Comparison of ENCODE assay signal across 17 cellular contexts in genomic region chr18:32139835-32140283, GRCh38. TPM values are rescaled to one million over a fixed set of nuclear protein-coding genes. Genes with fewer than 3 reads are reported as not detected.
DNase-seq lines count a peak whose midpoint lies in the region; TF ChIP-seq lines count a peak whose summit lies in the region.
"Had no signal": no experiment of that assay in that cellular context is flagged by ENCODE, and none has a peak within 500 bp of the region (broad histone marks: within the 10 kb centered on the region; RNA-seq: fewer than 3 reads in every experiment).

No MANE protein-coding gene starts in this region.

- no peaks in the 10 kb centered on the region for H3K79me1 ChIP-seq in H9 (ENCODE audit: insufficient read depth, low read depth, low read length, poor library complexity, severe bottlenecking)

- H3K9ac ChIP-seq in H9 (ENCODE audit: extremely low read depth, insufficient read length, low read length) (no peak overlapping the region), endodermal cell (ENCODE audit: extremely low read depth, low read length, poor library complexity, severe bottlenecking) (no peak overlapping the region)
- H3K9ac ChIP-seq: BLaER1 treated with 17β-estradiol and CSF1 and Interleukin-3, amounts not matched to agents 10 nM and 100 nM had no signal

- no peak overlapping the region for H4K91ac ChIP-seq in H9 (ENCODE audit: insufficient read length, low read depth, low read length)

- no peak overlapping the region for H3K14ac ChIP-seq in H9 (ENCODE audit: insufficient read depth, low read length)

- H3K27ac Mint-ChIP-seq in H9, result no peak overlapping the region
- H3K27ac Mint-ChIP-seq in endodermal cell, result no peak overlapping the region
- H3K27ac Mint-ChIP-seq: T-helper 1 cell treated with Interleukin-12 subunit alpha and Interleukin-12 subunit beta and Interleukin-4 antibody, amounts not matched to agents 30 μg/mL and 1 μg/mL, for 36 hours had no signal

- no peak overlapping the region for H3K18ac ChIP-seq in H9 (ENCODE audit: insufficient read length, low read depth, low read length)

- H3K4me3 Mint-ChIP-seq in H9, result no peak overlapping the region
- no peak overlapping the region for H3K4me3 Mint-ChIP-seq in endodermal cell
- H3K4me3 Mint-ChIP-seq: T-helper 1 cell treated with Interleukin-12 subunit alpha and Interleukin-12 subunit beta and Interleukin-4 antibody, amounts not matched to agents 30 μg/mL and 1 μg/mL, for 36 hours had no signal

- intact Hi-C loops in dorsolateral prefrontal cortex (cut with DNase I), result no loop called here

- in situ Hi-C loops in HAP-1 (cut with MboI; ENCODE audit: low sequenced_read_pairs), result no loop called here

- no peaks in the 10 kb centered on the region for H3K9me3 ChIP-seq in H9 (ENCODE audit: control insufficient read depth, low read depth, low read length)
- H3K9me3 ChIP-seq in endodermal cell (ENCODE audit: control insufficient read depth, low read length), result no peaks in the 10 kb centered on the region
- H3K9me3 ChIP-seq in HAP-1, result no peaks in the 10 kb centered on the region

- H3K56ac ChIP-seq in H9 (ENCODE audit: insufficient read length, low read depth, low read length), result no peak overlapping the region

- no peak overlapping the region for H2AK5ac ChIP-seq in H9 (ENCODE audit: insufficient read length, low read length)

- H3K23ac ChIP-seq in H9 (ENCODE audit: insufficient read length, low read depth, low read length), result no peak overlapping the region

- WGBS in H9 (ENCODE audit: extremely low coverage, insufficient read length, low lambda C conversion rate), result no CpG with 5 or more reads among the region's 24 CpGs
- 96 to 98% methylated on average over 19 to 24 of the region's 24 CpGs for WGBS in endodermal cell (ENCODE audit: insufficient coverage in 1 of 2, insufficient read length in 1 of 2), 2 experiments

- TF ChIP-seq CTCF in H9 (conservative IDR thresholded peaks at IDR 0.05) (peak; percentile 24; the same call in 2 of the 3 replicates), dorsolateral prefrontal cortex (IDR thresholded peaks at IDR 0.05 in 54 of 56, conservative IDR thresholded peaks at IDR 0.05 in 2 of 56; ENCODE audit: low read depth in 1 of 56, partially characterized antibody in 56 of 56) (no peak), endodermal cell (conservative IDR thresholded peaks at IDR 0.05) (no peak)

- H3K36me3 Mint-ChIP-seq in H9 (ENCODE audit: insufficient read depth in 1 of 3, low read depth in 3 of 3) (peaks cover 0 to 6% (median 3%) of the 10 kb centered on the region in 3 experiments; a peak in 3 of 7 replicates), endodermal cell (ENCODE audit: low read depth) (no peaks in the 10 kb centered on the region)

- H2BK20ac ChIP-seq in H9 (ENCODE audit: low read depth, low read length, poor library complexity, severe bottlenecking), result no peak overlapping the region

- no peaks in the 10 kb centered on the region for H4K20me1 ChIP-seq in H9 (ENCODE audit: control insufficient read depth, insufficient read depth, insufficient read length)
- H4K20me1 ChIP-seq: BLaER1 treated with 17β-estradiol and CSF1 and Interleukin-3, amounts not matched to agents 10 nM and 100 nM had no signal

- peak overlapping the region in 30 of 59 donors; percentile 3 to 48 (median 24) for H3K4me3 ChIP-seq in dorsolateral prefrontal cortex
- H3K4me3 ChIP-seq in endodermal cell (ENCODE audit: low read length), result no peak overlapping the region
- no peak overlapping the region for H3K4me3 ChIP-seq in HAP-1
- H3K4me3 ChIP-seq: BLaER1 treated with 17β-estradiol and CSF1 and Interleukin-3, amounts not matched to agents 10 nM and 100 nM had no signal

- no peak overlapping the region for H2BK15ac ChIP-seq in H9 (ENCODE audit: low read depth, low read length)

- DNase-seq in NCI-H146 (lab: John Stamatoyannopoulos, UW), result peak; percentile 38
- no peak for DNase-seq in NCI-H146 treated with DMSO at 0.1 percent for 48 hours (lab: John Stamatoyannopoulos, UW; ENCODE audit: unreplicated experiment)
- peak; percentile 46 for DNase-seq in H9
- peak; percentile 11 for DNase-seq in NCI-H2227 treated with DMSO at 0.1 percent for 48 hours (lab: John Stamatoyannopoulos, UW)
- peak in 1 of 10 donors; percentile 33 for DNase-seq in dorsolateral prefrontal cortex
- DNase-seq in endodermal cell, result no peak
- DNase-seq in HAP-1 (ENCODE audit: low spot score in 2 of 2), result no peak
- DNase-seq in stimulated activated CD4-positive, alpha-beta T cell treated with anti-CD3 and anti-CD28 coated beads, Interleukin-2, amount 100 ng/mL, for 48 hours, result no peak
- DNase-seq: KBM-7; NCI-H187; NK-92 treated with Interleukin-12 subunit alpha and Interleukin-12 subunit beta, amount 100 ng/mL, for 24 hours; SIG-M5 had no signal

- H3K27me3 ChIP-seq in H9 (ENCODE audit: insufficient read depth, low read length) (no peaks in the 10 kb centered on the region), dorsolateral prefrontal cortex (no peaks in the 10 kb centered on the region), endodermal cell (ENCODE audit: control insufficient read depth, insufficient read depth, low read length, poor library complexity, severe bottlenecking) (no peaks in the 10 kb centered on the region), HAP-1 (ENCODE audit: low read depth) (no peaks in the 10 kb centered on the region)
- H3K27me3 ChIP-seq: BLaER1 treated with 17β-estradiol and CSF1 and Interleukin-3, amounts not matched to agents 10 nM and 100 nM had no signal

- H3K36me3 ChIP-seq in endodermal cell (ENCODE audit: control insufficient read depth, insufficient read depth, low read length) (no peaks in the 10 kb centered on the region), HAP-1 (replicated peaks) (no peaks in the 10 kb centered on the region)

- H2BK5ac ChIP-seq in H9 (ENCODE audit: insufficient read length, low read length), result no peak overlapping the region

- no peak overlapping the region for H3K4ac ChIP-seq in H9 (ENCODE audit: low read depth, low read length)

- no peak overlapping the region for H3K27ac ChIP-seq in H9 (ENCODE audit: insufficient read length, low read depth, low read length)
- H3K27ac ChIP-seq in dorsolateral prefrontal cortex, result no peak overlapping the region
- H3K27ac ChIP-seq in endodermal cell (ENCODE audit: low read depth, low read length), result no peak overlapping the region
- H3K27ac ChIP-seq: BLaER1 treated with 17β-estradiol and CSF1 and Interleukin-3, amounts not matched to agents 10 nM and 100 nM; HL-60 had no signal

- no peaks in the 10 kb centered on the region for H3K79me2 ChIP-seq in H9 (ENCODE audit: insufficient read depth, low read length)

- no peak overlapping the region for H2AFZ ChIP-seq in H9 (ENCODE audit: low read length)

- no peaks in the 10 kb centered on the region for H3K4me1 ChIP-seq in H9 (ENCODE audit: insufficient read depth, low read length)
- H3K4me1 ChIP-seq in endodermal cell (ENCODE audit: control insufficient read depth, insufficient read depth, low read length), result no peaks in the 10 kb centered on the region
- H3K4me1 ChIP-seq in HAP-1, result no peaks in the 10 kb centered on the region
- H3K4me1 ChIP-seq: BLaER1 treated with 17β-estradiol and CSF1 and Interleukin-3, amounts not matched to agents 10 nM and 100 nM had no signal

- no peak overlapping the region for H2BK120ac ChIP-seq in H9 (ENCODE audit: low read depth, low read length, poor library complexity, severe bottlenecking)

- H3K4me1 Mint-ChIP-seq in H9, result no peaks in the 10 kb centered on the region
- no peaks in the 10 kb centered on the region for H3K4me1 Mint-ChIP-seq in endodermal cell

- no peak overlapping the region for H2BK12ac ChIP-seq in H9 (ENCODE audit: insufficient read length, low read depth, low read length)

- peaks cover 0 to 3% of the 10 kb centered on the region in 2 experiments; a peak in 2 of 5 replicates for H3K9me3 Mint-ChIP-seq in H9
- peaks cover 2% of the 10 kb centered on the region for H3K9me3 Mint-ChIP-seq in endodermal cell
- H3K9me3 Mint-ChIP-seq: T-helper 1 cell treated with Interleukin-12 subunit alpha and Interleukin-12 subunit beta and Interleukin-4 antibody, amounts not matched to agents 30 μg/mL and 1 μg/mL, for 36 hours had no signal

- H3K4me2 ChIP-seq in H9 (ENCODE audit: insufficient read depth, insufficient read length, low read length), result no peak overlapping the region
- H3K4me2 ChIP-seq: BLaER1 treated with 17β-estradiol and CSF1 and Interleukin-3, amounts not matched to agents 10 nM and 100 nM had no signal

- no peaks in the 10 kb centered on the region for H3K27me3 Mint-ChIP-seq in H9 (ENCODE audit: low read depth)
- no peaks in the 10 kb centered on the region for H3K27me3 Mint-ChIP-seq in endodermal cell (ENCODE audit: insufficient read depth)

- H4K5ac ChIP-seq in H9 (ENCODE audit: insufficient read length, low read depth, low read length), result no peak overlapping the region

- no peak overlapping the region for H3T11ph ChIP-seq in H9 (ENCODE audit: low read length)

- H3K23me2 ChIP-seq in H9 (ENCODE audit: insufficient read length, low read depth, low read length, poor library complexity, severe bottlenecking), result no peaks in the 10 kb centered on the region

- H4K8ac ChIP-seq in H9 (replicated peaks; ENCODE audit: insufficient read length, low read depth, low read length), result no peak overlapping the region

RNA-seq across cellular contexts. Expression of gene RNF138, which starts 48.2 kb away (rescaled TPM):
- total RNA-seq in H9 (2021) (73.5 and 80.9 TPM in 2 replicates), dorsolateral prefrontal cortex (10 to 100 TPM; 14.5 to 45.3 (median 26.8) TPM), endodermal cell (10 to 100 TPM; 45.2 to 59.6 TPM)
- polyA plus RNA-seq in endodermal cell (2013, experiment 1 of 2), result 70.9 TPM
- polyA plus RNA-seq in endodermal cell (2013, experiment 2 of 2), result 56.7 TPM

RNA-seq across cellular contexts. Expression of gene MEP1B, which starts 50.0 kb away (rescaled TPM):
- total RNA-seq in H9 (2021), result not detected in 2 replicates
- 1 to 10 TPM in 6 of 120 experiments, under 1 TPM in 71, not detected in 43; 0.19 to 2.0 (median 0.34) TPM for total RNA-seq in dorsolateral prefrontal cortex
- not detected for total RNA-seq in endodermal cell
- polyA plus RNA-seq in endodermal cell (2013, experiment 1 of 2), result not detected
- not detected for polyA plus RNA-seq in endodermal cell (2013, experiment 2 of 2)
- total RNA-seq: A172, OCI-LY7 had no signal

Comparison
In these comparisons a context has a peak if more than half of its experiments do, and no peak if none do; other contexts are left out.
1. DNase-seq: peak in NCI-H146 (single experiment), H9 (single experiment) and NCI-H2227 treated with DMSO at 0.1 percent for 48 hours (single experiment); none in NCI-H146 treated with DMSO at 0.1 percent for 48 hours (single experiment), endodermal cell (single experiment), HAP-1 (0 of 2) and stimulated activated CD4-positive, alpha-beta T cell treated with anti-CD3 and anti-CD28 coated beads, Interleukin-2, amount 100 ng/mL, for 48 hours (0 of 2).
2. H3K4me3 ChIP-seq: peak in dorsolateral prefrontal cortex (30 of 59); none in endodermal cell (single experiment) and HAP-1 (single experiment).